ENCODE assay signal across 19 cellular contexts in genomic region chr6:104689551-104690205, GRCh38.
DNase-seq lines count a peak whose midpoint lies in the region; ATAC-seq and TF ChIP-seq lines count a peak whose summit lies in the region.
"Had no signal": no experiment of that assay in that cellular context is flagged by ENCODE, and none has a peak within 500 bp of the region (broad histone marks: within the 10 kb centered on the region; RNA-seq: fewer than 3 reads in every experiment).

No MANE protein-coding gene starts in this region.

- peaks cover 17% of the 10 kb centered on the region; the same call in 1 of the 2 replicates for H3K4me1 ChIP-seq in HUES6 (ENCODE audit: control insufficient read depth, insufficient read depth, low read length)

- H3K27me3 ChIP-seq in HUES6 (ENCODE audit: control insufficient read depth, insufficient read depth, low read length), result no peaks in the 10 kb centered on the region
- H3K27me3 ChIP-seq in CD4-positive, alpha-beta T cell (ENCODE audit: control insufficient read depth, insufficient read depth, low read length), result no peaks in the 10 kb centered on the region

- H3K27ac Mint-ChIP-seq in brain, result peak overlapping the region in 3 of 5 experiments; percentile 41 to 80 (median 72)
- no peak overlapping the region for H3K27ac Mint-ChIP-seq in CD4-positive, alpha-beta T cell
- H3K27ac Mint-ChIP-seq: activated naive CD4-positive, alpha-beta T cell treated with anti-CD3 and anti-CD28 coated beads, Interleukin-2, amount 50 U/mL, for 24 hours; B cell; memory B cell had no signal

- CTCF ChIA-PET in CD4-positive, alpha-beta T cell (lab: Charles Lee), result no interaction called here

- ATAC-seq in esophagus mucosa (no peak), HG02970 (IDR thresholded peaks at IDR 0.05; ENCODE audit: low FRiP score, unreplicated experiment) (no peak), GM21786 (IDR thresholded peaks at IDR 0.05; ENCODE audit: unreplicated experiment) (no peak)
- no peak for ATAC-seq in CD4-positive, alpha-beta T cell (ENCODE audit: poor library complexity)

- H3K9me3 Mint-ChIP-seq in brain, result peaks cover 3 to 6% (median 4%) of the 10 kb centered on the region in 5 experiments
- no peaks in the 10 kb centered on the region for H3K9me3 Mint-ChIP-seq in CD4-positive, alpha-beta T cell
- H3K9me3 Mint-ChIP-seq: memory B cell had no signal

- H3K4me3 Mint-ChIP-seq in brain, result no peak overlapping the region
- H3K4me3 Mint-ChIP-seq in CD4-positive, alpha-beta T cell, result no peak overlapping the region
- H3K4me3 Mint-ChIP-seq: activated naive CD4-positive, alpha-beta T cell treated with anti-CD3 and anti-CD28 coated beads, Interleukin-2, amount 50 U/mL, for 24 hours; B cell; memory B cell had no signal

- no peak overlapping the region for H3K4me3 ChIP-seq in AG10803 (ENCODE audit: low read length)
- H3K4me3 ChIP-seq in HUES6 (ENCODE audit: low read depth, low read length), result no peak overlapping the region

- H3K9ac ChIP-seq in HUES6 (ENCODE audit: low read length), result peak overlapping the region; percentile 30

- POLR2A ChIA-PET in CD4-positive, alpha-beta T cell (lab: Charles Lee), result interaction anchor here (0.7 kb wide), 1 partner anchor 16 kb away, joined by 3 read pairs; no protein-coding TSS in a partner anchor

- intact Hi-C loops in CD4-positive, alpha-beta T cell (cut with DNase I, micrococcal nuclease), result no loop called here

- H3K27me3 Mint-ChIP-seq in brain, result peaks cover 7% of the 10 kb centered on the region
- H3K27me3 Mint-ChIP-seq in CD4-positive, alpha-beta T cell, result no peaks in the 10 kb centered on the region
- H3K27me3 Mint-ChIP-seq: activated naive CD4-positive, alpha-beta T cell treated with anti-CD3 and anti-CD28 coated beads, Interleukin-2, amount 50 U/mL, for 24 hours; B cell had no signal

- peaks cover 4% of the 10 kb centered on the region for H3K36me3 Mint-ChIP-seq in brain
- H3K36me3 Mint-ChIP-seq in CD4-positive, alpha-beta T cell (ENCODE audit: low read depth), result no peaks in the 10 kb centered on the region
- H3K36me3 Mint-ChIP-seq: activated naive CD4-positive, alpha-beta T cell treated with anti-CD3 and anti-CD28 coated beads, Interleukin-2, amount 50 U/mL, for 24 hours; memory B cell had no signal

- H3K9me3 ChIP-seq in HUES6 (ENCODE audit: control insufficient read depth, insufficient read depth, low read depth, low read length), result peaks cover 2% of the 10 kb centered on the region; the same call in 1 of the 2 replicates
- no peaks in the 10 kb centered on the region for H3K9me3 ChIP-seq in CD4-positive, alpha-beta T cell (ENCODE audit: control insufficient read depth, low read length)

- peak overlapping the region; percentile 14; the same call in 1 of the 2 replicates for H3K27ac ChIP-seq in HUES6 (ENCODE audit: low read depth, low read length)
- H3K27ac ChIP-seq in CD4-positive, alpha-beta T cell (ENCODE audit: low read depth, low read length), result no peak overlapping the region
- H3K27ac ChIP-seq: HL-60 had no signal

- no peaks in the 10 kb centered on the region for H3K36me3 ChIP-seq in HUES6 (ENCODE audit: control insufficient read depth, insufficient read depth, low read length)

- no peak for TF ChIP-seq CTCF in AG10803 (conservative IDR thresholded peaks at IDR 0.05; ENCODE audit: low read length)
- TF ChIP-seq CTCF in brain (conservative IDR thresholded peaks at IDR 0.05), result no peak
- no peak for TF ChIP-seq CTCF in CD4-positive, alpha-beta T cell (IDR thresholded peaks at IDR 0.05)

- DNase-seq in AG10803 (ENCODE audit: low read depth), result peak; percentile 55
- DNase-seq in iris pigment epithelial cell (ENCODE audit: low read depth), result peak; percentile 63
- DNase-seq in CD4-positive, alpha-beta T cell, result no peak
- DNase-seq: activated CD8-positive, alpha-beta memory T cell treated with anti-CD3 and anti-CD28 coated beads for 24 hours; effector CD8-positive, alpha-beta T cell; GDM1; hippocampal formation; NCI-H2171; OCI-M1; stimulated activated CD4-positive, alpha-beta T cell treated with anti-CD3 and anti-CD28 coated beads, Interleukin-1b, Interleukin-23, amount 100 ng/mL, for 48 hours had no signal

- H3K4me1 Mint-ChIP-seq in brain, result peaks cover 32% of the 10 kb centered on the region
- H3K4me1 Mint-ChIP-seq in CD4-positive, alpha-beta T cell (ENCODE audit: low read depth), result peaks cover 33% of the 10 kb centered on the region
- H3K4me1 Mint-ChIP-seq: B cell, memory B cell had no signal

Comparison
In these comparisons a context has a peak if more than half of its experiments do, and no peak if none do; other contexts are left out.
1. DNase-seq: peak in AG10803 (single experiment) and iris pigment epithelial cell (single experiment); none in CD4-positive, alpha-beta T cell (0 of 10).